ENCODE assay signal across 8 cellular contexts in genomic region chr16:68644715-68645493, GRCh38. TPM values are rescaled to one million over a fixed set of nuclear protein-coding genes. Genes with fewer than 3 reads are reported as not detected.
DNase-seq lines count a peak whose midpoint lies in the region; ATAC-seq, FAIRE-seq and TF ChIP-seq lines count a peak whose summit lies in the region.

Gene CDH3 (plus strand): TSS chr16:68645310. CDS start chr16:68645380, 70 bp downstream.

- H3K9ac ChIP-seq in iPS-20b (ENCODE audit: low read depth, low read length) = peak within 1 kb of the TSS; percentile 84

- TF ChIP-seq CTCF in D721Med (IDR thresholded peaks at IDR 0.05; ENCODE audit: insufficient read depth, missing control alignments) = no peak

- H3K4me1 ChIP-seq in iPS-20b (ENCODE audit: insufficient read depth, low read length) = peaks cover 28% of the 10 kb centered on the region

- peaks cover 15% of the 10 kb centered on the region; the same call in 1 of the 2 replicates for H3K36me3 ChIP-seq in iPS-20b (ENCODE audit: insufficient read depth, low read depth, low read length)

- peak within 1 kb of the TSS; percentile 70 for H3K4me3 ChIP-seq in iPS-20b (ENCODE audit: low read length)

- no peaks in the 10 kb centered on the region for H3K9me3 ChIP-seq in iPS-20b (ENCODE audit: insufficient read depth, low read depth, low read length)

- peaks cover 46% of the 10 kb centered on the region for H3K27me3 ChIP-seq in iPS-20b (ENCODE audit: insufficient read depth, low read length)

- FAIRE-seq in D721Med (lab: Jason Lieb, UNC) = no peak

- no peak for ATAC-seq in HG03196 (IDR thresholded peaks at IDR 0.05; ENCODE audit: unreplicated experiment)

- peak within 1 kb of the TSS; percentile 63 for H3K27ac ChIP-seq in iPS-20b (ENCODE audit: low read length)

- DNase-seq in DMS53 (lab: John Stamatoyannopoulos, UW) (peak; percentile 69), M059J (ENCODE audit: low read depth) (peak; percentile 68), D721Med (ENCODE audit: insufficient read length, low spot score) (no peak), KG1 (lab: John Stamatoyannopoulos, UW) (no peak)
- DNase-seq in activated effector memory CD4-positive, alpha-beta T cell treated with anti-CD3 and anti-CD28 coated beads, Interleukin-2, amount 50 U/mL, for 16 hours = peak; percentile 65
- peak; percentile 40 for DNase-seq in stimulated activated CD8-positive, alpha-beta memory T cell treated with anti-CD3 and anti-CD28 coated beads, Interleukin-4, amount 100 ng/mL, for 48 hours

RNA-seq across cellular contexts. Expression of gene CDH3, which starts in this region (rescaled TPM):
- 3.1 and 3.9 TPM in 2 replicates for total RNA-seq in M059J (2014; rRNA removed; shearing (Covaris generic))

Comparison
In these comparisons a context has a peak if more than half of its experiments do, and no peak if none do; other contexts are left out.
1. DNase-seq: peak in DMS53 (single experiment), M059J (single experiment), activated effector memory CD4-positive, alpha-beta T cell treated with anti-CD3 and anti-CD28 coated beads, Interleukin-2, amount 50 U/mL, for 16 hours (single experiment) and stimulated activated CD8-positive, alpha-beta memory T cell treated with anti-CD3 and anti-CD28 coated beads, Interleukin-4, amount 100 ng/mL, for 48 hours (single experiment); none in D721Med (single experiment) and KG1 (single experiment).